ENCODE assay signal across 12 cellular contexts in genomic region chr15:89495638-89496145, GRCh38. TPM values are rescaled to one million over a fixed set of nuclear protein-coding genes. Genes with fewer than 3 reads are reported as not detected.
DNase-seq lines count a peak whose midpoint lies in the region; TF ChIP-seq lines count a peak whose summit lies in the region.
"Had no signal": no experiment of that assay in that cellular context is flagged by ENCODE, and none has a peak within 500 bp of the region (broad histone marks: within the 10 kb centered on the region; RNA-seq: fewer than 3 reads in every experiment).

No MANE protein-coding gene starts in this region.

- peaks cover 9% of the 10 kb centered on the region for H4K20me1 ChIP-seq in osteoblast (ENCODE audit: insufficient read depth, low read length)

- H3K9me3 ChIP-seq in iPS-15b (ENCODE audit: control insufficient read depth, insufficient read depth, low read length) (no peaks in the 10 kb centered on the region), osteoblast (ENCODE audit: low read depth, low read length) (no peaks in the 10 kb centered on the region)
- H3K9me3 ChIP-seq: SK-N-SH had no signal

- peak; percentile 50 for DNase-seq in activated effector memory CD4-positive, alpha-beta T cell treated with anti-CD3 and anti-CD28 coated beads, Interleukin-2, amount 50 U/mL, for 16 hours
- no peak for DNase-seq in activated effector memory CD4-positive, alpha-beta T cell treated with Interleukin-2 at 50 U/mL for 16 hours
- DNase-seq in RPMI7951 (ENCODE audit: low read depth) (peak; percentile 14), ureter (ENCODE audit: low spot score) (peak; percentile 34), Ammon's horn (ENCODE audit: low spot score) (no peak), KG1 (lab: John Stamatoyannopoulos, UW) (no peak), osteoblast (ENCODE audit: insufficient read length, low spot score, missing footprints) (no peak)
- DNase-seq: amniotic stem cell, cortex of kidney, NCI-H1048 had no signal

- H3K36me3 ChIP-seq in iPS-15b (ENCODE audit: control insufficient read depth, insufficient read depth, low read length) = no peaks in the 10 kb centered on the region
- no peaks in the 10 kb centered on the region for H3K36me3 ChIP-seq in osteoblast (ENCODE audit: insufficient read depth, low read length)

- H3K27me3 ChIP-seq in iPS-15b (ENCODE audit: control insufficient read depth, insufficient read depth, low read length) (peaks cover 32% of the 10 kb centered on the region), osteoblast (ENCODE audit: insufficient read depth, low read length) (peaks cover 66% of the 10 kb centered on the region)

- H3K79me2 ChIP-seq in osteoblast (ENCODE audit: insufficient read depth, low read length) = no peaks in the 10 kb centered on the region

- no peak for TF ChIP-seq CTCF in osteoblast (IDR thresholded peaks at IDR 0.05; ENCODE audit: extremely low read depth, low read depth, low read length)

- H3K4me2 ChIP-seq in osteoblast (ENCODE audit: insufficient read depth, low read length) = no peak overlapping the region
- H3K4me2 ChIP-seq: SK-N-SH had no signal

- H3K4me3 ChIP-seq in iPS-15b (ENCODE audit: low read depth, low read length) = peak overlapping the region; percentile 41
- no peak overlapping the region for H3K4me3 ChIP-seq in osteoblast (ENCODE audit: insufficient read depth, low read length)

- no peak overlapping the region for H3K27ac ChIP-seq in osteoblast (ENCODE audit: low read depth, low read length)

- no peak overlapping the region for H2AFZ ChIP-seq in osteoblast (ENCODE audit: low read length)

- no peaks in the 10 kb centered on the region for H3K4me1 ChIP-seq in iPS-15b (ENCODE audit: control insufficient read depth, insufficient read depth, low read length)
- peaks cover 10% of the 10 kb centered on the region for H3K4me1 ChIP-seq in osteoblast (ENCODE audit: insufficient read depth, low read length)

- H3K9ac ChIP-seq in iPS-15b (ENCODE audit: low read depth, low read length) = no peak overlapping the region
- H3K9ac ChIP-seq: SK-N-SH had no signal

RNA-seq across cellular contexts. Expression of gene RHCG, which starts 0.7 kb away (rescaled TPM):
- not detected in 2 replicates for total RNA-seq in RPMI7951 (2014; rRNA removed; shearing (Covaris generic))
- total RNA-seq in ureter = 1.1 TPM
- total RNA-seq in osteoblast = not detected in 2 replicates

Comparison
In these comparisons a context has a peak if more than half of its experiments do, and no peak if none do; other contexts are left out.
1. DNase-seq: peak in activated effector memory CD4-positive, alpha-beta T cell treated with anti-CD3 and anti-CD28 coated beads, Interleukin-2, amount 50 U/mL, for 16 hours (single experiment), RPMI7951 (single experiment) and ureter (single experiment); none in activated effector memory CD4-positive, alpha-beta T cell treated with Interleukin-2 at 50 U/mL for 16 hours (single experiment), Ammon's horn (single experiment), KG1 (single experiment) and osteoblast (single experiment).